1 cellular context compared by ENCODE assay signal in genomic region chr15:74417670-74418069, GRCh38.
TF ChIP-seq lines count a peak whose summit lies in the region.

No MANE protein-coding gene starts in this region.

TF ChIP-seq in GM23338, 12 proteins besides CTCF, POLR2A, EP300 and RAD21:
- TF ChIP-seq NANOG (IDR thresholded peaks at IDR 0.05; ENCODE audit: borderline replicate concordance) = no peak
- TF ChIP-seq EZH2 (IDR thresholded peaks at IDR 0.05; ENCODE audit: low read depth, unreplicated experiment) = no peak
- TF ChIP-seq POLR2AphosphoS5 (IDR thresholded peaks at IDR 0.05; ENCODE audit: low read depth) = no peak
- no peak for TF ChIP-seq REST (IDR thresholded peaks at IDR 0.05; ENCODE audit: unreplicated experiment)
- TF ChIP-seq ZNF114 (CRISPR knock-in tag; IDR thresholded peaks at IDR 0.05) = no peak
- TF ChIP-seq ZNF462 (CRISPR knock-in tag; IDR thresholded peaks at IDR 0.05) = no peak
- no peak for TF ChIP-seq CREB1 (CRISPR knock-in tag; IDR thresholded peaks at IDR 0.05; ENCODE audit: low read depth)
- TF ChIP-seq EZH2phosphoT487 (IDR thresholded peaks at IDR 0.05; ENCODE audit: unreplicated experiment) = no peak
- no peak for TF ChIP-seq STAT1 (IDR thresholded peaks at IDR 0.05; ENCODE audit: unreplicated experiment)
- no peak for TF ChIP-seq ZNF331 (CRISPR knock-in tag; IDR thresholded peaks at IDR 0.05; ENCODE audit: low read depth)
- no peak for TF ChIP-seq JUNB (IDR thresholded peaks at IDR 0.05; ENCODE audit: unreplicated experiment)
- TF ChIP-seq ETS1 (IDR thresholded peaks at IDR 0.05) = no peak
